Comparison of ENCODE assay signal across 8 cellular contexts in the genomic region with DNA sequence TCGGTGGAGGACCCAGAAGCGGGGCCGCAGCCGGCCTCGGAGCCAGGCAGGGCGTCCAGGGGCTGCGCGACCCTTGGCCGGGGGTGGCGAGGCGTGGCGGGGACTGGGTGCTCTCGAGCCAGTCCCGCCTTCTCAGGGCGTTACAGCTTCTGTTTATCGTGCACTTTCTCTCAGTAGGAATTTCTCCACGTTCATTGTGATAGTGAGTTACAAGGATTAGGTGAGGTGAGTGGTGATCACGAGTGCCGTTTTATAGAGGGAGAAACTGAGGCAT. TPM values are rescaled to one million over a fixed set of nuclear protein-coding genes. Genes with fewer than 3 reads are reported as not detected.
DNase-seq lines count a peak whose midpoint lies in the region; ATAC-seq and TF ChIP-seq lines count a peak whose summit lies in the region.

No MANE protein-coding gene starts in this region.

- H3K4me3 ChIP-seq in DND-41 (ENCODE audit: low read depth in 1 of 2, low read length in 2 of 2) = peak overlapping the region; percentile 96 to 98
- peak overlapping the region; percentile 85 for H3K4me3 ChIP-seq in HUES6 (ENCODE audit: low read depth, low read length)
- H3K4me3 ChIP-seq in mucosa of stomach (ENCODE audit: low read length) = peak overlapping the region; percentile 80

- peaks cover 38% of the 10 kb centered on the region for H4K20me1 ChIP-seq in DND-41 (ENCODE audit: insufficient read depth, low read length)

- peaks cover 59% of the 10 kb centered on the region for H3K79me2 ChIP-seq in DND-41 (ENCODE audit: insufficient read depth, low read length)

- H3K9ac ChIP-seq in DND-41 (ENCODE audit: low read depth, low read length) (peak overlapping the region; percentile 98), HUES6 (ENCODE audit: low read length) (peak overlapping the region; percentile 70), mucosa of stomach (ENCODE audit: low read length) (peak overlapping the region; percentile 87)

- peaks cover 40% of the 10 kb centered on the region for H3K4me1 ChIP-seq in DND-41 (ENCODE audit: insufficient read depth, low read length)
- H3K4me1 ChIP-seq in HUES6 (ENCODE audit: control insufficient read depth, insufficient read depth, low read length) = peaks cover 9% of the 10 kb centered on the region; the same call in 1 of the 2 replicates
- H3K4me1 ChIP-seq in mucosa of stomach (ENCODE audit: control insufficient read depth, insufficient read depth, low read length) = peaks cover 44% of the 10 kb centered on the region

- peak overlapping the region; percentile 91 for H2AFZ ChIP-seq in DND-41 (ENCODE audit: low read depth, low read length)

- no peaks in the 10 kb centered on the region for H3K9me3 Mint-ChIP-seq in chondrocyte (ENCODE audit: low read depth)

- ATAC-seq in DND-41 (ENCODE audit: insufficient read depth, low read depth) (no peak; the same call in 2 of the 3 replicates), GM19397 (IDR thresholded peaks at IDR 0.05; ENCODE audit: unreplicated experiment) (no peak)

- no peaks in the 10 kb centered on the region for H3K9me3 ChIP-seq in DND-41 (ENCODE audit: insufficient read depth, low read length, severe bottlenecking)
- no peaks in the 10 kb centered on the region for H3K9me3 ChIP-seq in HUES6 (ENCODE audit: control insufficient read depth, insufficient read depth, low read depth, low read length)
- H3K9me3 ChIP-seq in mucosa of stomach (ENCODE audit: control insufficient read depth, low read length) = no peaks in the 10 kb centered on the region

- TF ChIP-seq CTCF in DND-41 (IDR thresholded peaks at IDR 0.05; ENCODE audit: borderline replicate concordance, extremely low read depth, low read length, poor library complexity, severe bottlenecking) (no peak), chondrocyte (IDR thresholded peaks at IDR 0.05) (no peak)

- H3K4me1 Mint-ChIP-seq in chondrocyte (ENCODE audit: low read depth) = peaks cover 28% of the 10 kb centered on the region

- H3K36me3 ChIP-seq in DND-41 (ENCODE audit: insufficient read depth, low read length) (peaks cover 47% of the 10 kb centered on the region), HUES6 (ENCODE audit: control insufficient read depth, insufficient read depth, low read length) (peaks cover 14% of the 10 kb centered on the region), mucosa of stomach (ENCODE audit: control insufficient read depth, insufficient read depth, low read length) (no peaks in the 10 kb centered on the region)

- peak overlapping the region; percentile 85 for H3K4me3 Mint-ChIP-seq in chondrocyte (ENCODE audit: unreplicated experiment)

- peak overlapping the region; percentile 82 for H3K4me2 ChIP-seq in DND-41 (ENCODE audit: insufficient read depth, low read length)

- no peaks in the 10 kb centered on the region for H3K27me3 ChIP-seq in DND-41 (ENCODE audit: insufficient read depth, low read length, poor library complexity)
- H3K27me3 ChIP-seq in HUES6 (ENCODE audit: control insufficient read depth, insufficient read depth, low read length) = no peaks in the 10 kb centered on the region
- H3K27me3 ChIP-seq in mucosa of stomach (ENCODE audit: control insufficient read depth, insufficient read depth, low read length) = no peaks in the 10 kb centered on the region

- DNase-seq in DND-41 (no peak), chondrocyte (ENCODE audit: low spot score) (no peak), NCI-H526 (lab: John Stamatoyannopoulos, UW) (no peak), ureter (ENCODE audit: low spot score) (no peak), H4 (ENCODE audit: low spot score) (no peak)

- H3K27ac Mint-ChIP-seq in chondrocyte (ENCODE audit: unreplicated experiment) = peak overlapping the region; percentile 73

- peaks cover 11% of the 10 kb centered on the region for H3K36me3 Mint-ChIP-seq in chondrocyte (ENCODE audit: low read depth)

- H3K27ac ChIP-seq in DND-41 (ENCODE audit: low read length) (peak overlapping the region; percentile 98), HUES6 (ENCODE audit: low read depth, low read length) (no peak overlapping the region)

- no peaks in the 10 kb centered on the region for H3K27me3 Mint-ChIP-seq in chondrocyte (ENCODE audit: low read depth)

RNA-seq across cellular contexts. Expression of a gene that starts 0.6 kb away (rescaled TPM):
- total RNA-seq in chondrocyte (78.3 to 91.2 TPM (median 81.8 TPM) in 3 replicates), ureter (56.6 TPM)
- 88.8 and 95.9 TPM in 2 replicates for total RNA-seq in H4 (2014; rRNA removed; shearing (Covaris generic))

RNA-seq across cellular contexts. Expression of a gene that starts 13.1 kb away (rescaled TPM):
- total RNA-seq in chondrocyte (64.9 to 72.4 TPM (median 68.6 TPM) in 3 replicates), ureter (50.8 TPM)
- 230 and 257 TPM in 2 replicates for total RNA-seq in H4 (2014; rRNA removed; shearing (Covaris generic))

RNA-seq across cellular contexts. Expression of a gene that starts 25.0 kb away (rescaled TPM):
- total RNA-seq in chondrocyte (not detected in 3 replicates), ureter (not detected)
- total RNA-seq in H4 (2014; rRNA removed; shearing (Covaris generic)) = not detected in 2 replicates

RNA-seq across cellular contexts. Expression of a gene that starts 54.8 kb away (rescaled TPM):
- total RNA-seq in chondrocyte (not detected in 3 replicates), ureter (10.6 TPM)
- not detected in 2 replicates for total RNA-seq in H4 (2014; rRNA removed; shearing (Covaris generic))
